Comparison of ENCODE assay signal across 8 cellular contexts in the genomic region with DNA sequence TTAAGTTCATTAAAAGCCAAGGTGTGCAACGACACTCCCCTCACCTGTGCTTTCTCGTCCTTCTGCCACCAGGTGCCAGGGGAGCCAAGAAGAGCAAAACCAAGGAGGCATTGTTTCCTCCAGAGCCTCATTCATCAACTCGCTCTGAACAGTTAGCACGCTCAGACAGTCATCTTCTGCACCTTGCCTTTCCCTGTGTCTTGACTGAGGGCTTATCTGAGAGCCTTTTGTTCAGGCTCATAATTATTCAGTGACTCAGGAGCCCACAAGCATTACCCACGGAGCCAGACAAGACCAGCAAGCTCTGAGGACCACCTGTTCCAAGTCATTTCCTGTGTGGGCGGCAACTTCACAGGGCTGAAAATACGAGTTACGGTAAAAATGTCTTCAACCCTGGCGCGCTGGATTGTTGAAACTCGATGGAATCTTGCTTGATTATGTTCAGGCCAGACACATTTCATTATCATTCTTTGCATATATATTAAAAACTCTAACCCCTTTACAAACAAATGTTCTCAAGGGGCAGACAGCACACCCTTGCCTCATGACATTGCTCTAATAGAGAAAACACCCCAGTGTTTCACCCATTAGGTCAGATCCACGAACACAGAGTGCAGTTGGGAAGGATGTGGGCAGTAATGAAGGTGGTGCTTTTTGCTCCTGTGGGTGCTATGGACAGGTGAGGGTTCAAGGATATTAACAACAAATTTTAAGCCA.
DNase-seq lines count a peak whose midpoint lies in the region; ATAC-seq and TF ChIP-seq lines count a peak whose summit lies in the region.

No MANE protein-coding gene starts in this region.

- H3K4me3 ChIP-seq in stomach = no peak overlapping the region

- DNase-seq in HCEC 1CT (peak; percentile 4), dermis blood vessel endothelial cell (peak; percentile 6), stomach (no peak), SKM-1 (lab: John Stamatoyannopoulos, UW; ENCODE audit: unreplicated experiment) (no peak)
- peak; percentile 23 for DNase-seq in activated CD4-positive, CD25-positive, alpha-beta regulatory T cell treated with anti-CD3 and anti-CD28 coated beads, Interleukin-2, amount 50 U/mL, for 16 hours (ENCODE audit: low read depth, low spot score)
- DNase-seq in stimulated activated CD4-positive, alpha-beta T cell treated with anti-CD3 and anti-CD28 coated beads, TNF-alpha, amount 100 ng/mL, for 48 hours (ENCODE audit: low read depth in 3 of 3) = peak; percentile 52 to 71 (median 59)

- intact Hi-C loops in stomach (cut with DNase I; ENCODE audit: low total_unique reads) = no loop called here

- no peak for TF ChIP-seq POLR2A in stomach (IDR thresholded peaks at IDR 0.05)

- WGBS in stomach, 5 donors = 47 to 66% (median 58%) methylated on average over 12 of the region's 12 CpGs

- TF ChIP-seq CTCF in stomach (IDR thresholded peaks at IDR 0.05) = no peak

- no peaks in the 10 kb centered on the region for H3K27me3 ChIP-seq in stomach

- no peak overlapping the region for H3K27ac ChIP-seq in stomach

- no peak for TF ChIP-seq EP300 in stomach (IDR thresholded peaks at IDR 0.05)

- peaks cover 0 to 19% (median 2%) of the 10 kb centered on the region in 4 donors for H3K4me1 ChIP-seq in stomach

- no peaks in the 10 kb centered on the region for H3K36me3 ChIP-seq in stomach

- no peaks in the 10 kb centered on the region for H3K9me3 ChIP-seq in stomach

- ATAC-seq in HG03159 (IDR thresholded peaks at IDR 0.05; ENCODE audit: unreplicated experiment) (no peak), GM21825 (IDR thresholded peaks at IDR 0.05; ENCODE audit: unreplicated experiment) (no peak)

Comparison
In these comparisons a context has a peak if more than half of its experiments do, and no peak if none do; other contexts are left out.
1. DNase-seq: peak in HCEC 1CT (single experiment), activated CD4-positive, CD25-positive, alpha-beta regulatory T cell treated with anti-CD3 and anti-CD28 coated beads, Interleukin-2, amount 50 U/mL, for 16 hours (single experiment), dermis blood vessel endothelial cell (single experiment) and stimulated activated CD4-positive, alpha-beta T cell treated with anti-CD3 and anti-CD28 coated beads, TNF-alpha, amount 100 ng/mL, for 48 hours (3 of 3); none in stomach (single experiment) and SKM-1 (single experiment).